ENCODE assay signal across 13 cellular contexts in the genomic region with DNA sequence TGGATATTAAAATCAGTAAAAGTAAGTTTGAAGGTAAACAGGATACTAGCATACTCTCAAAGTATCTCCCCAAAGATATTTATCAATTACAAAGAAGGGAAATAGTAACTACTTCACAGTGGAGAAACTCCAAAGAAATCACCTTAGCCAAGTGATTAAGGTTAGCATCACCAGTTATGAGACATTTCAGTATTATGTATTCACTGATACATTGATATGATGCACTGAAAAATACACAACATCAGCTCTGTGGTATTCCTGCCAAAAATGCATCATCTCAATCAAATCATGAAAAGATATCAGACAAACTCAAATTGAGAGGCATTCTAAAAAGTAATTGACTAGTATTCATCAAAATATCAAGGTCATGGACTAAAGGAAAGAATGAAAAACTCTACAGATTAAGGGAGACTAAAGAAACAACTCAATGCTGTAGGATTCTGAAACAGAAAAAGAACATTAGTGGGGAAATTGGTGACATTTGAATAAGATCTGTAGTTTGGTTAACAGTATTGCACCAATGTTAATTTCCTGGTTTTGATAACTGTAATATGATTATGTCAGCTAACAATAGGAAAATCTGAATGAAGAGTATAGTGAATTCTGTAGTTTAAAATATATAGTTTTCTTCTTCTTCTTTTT.
"Had no signal": no experiment of that assay in that cellular context is flagged by ENCODE, and none has a peak within 500 bp of the region (broad histone marks: within the 10 kb centered on the region; RNA-seq: fewer than 3 reads in every experiment).

No MANE protein-coding gene starts in this region.

- H3K9me3 Mint-ChIP-seq: natural killer cell treated with Interleukin-12 subunit alpha and Interleukin-12 subunit beta and Interleukin-15 and Interleukin-18, amount 100 ng/mL, for 72 hours had no signal

- H3K36me3 Mint-ChIP-seq: natural killer cell treated with Interleukin-12 subunit alpha and Interleukin-12 subunit beta and Interleukin-15 and Interleukin-18, amount 100 ng/mL, for 72 hours; stimulated activated naive B cell treated with anti-CD40 and anti-IgM and Interleukin-4, amounts not matched to agents 10 μg/mL and 1 μg/mL and 100 μg/mL, for 72 hours had no signal

- ATAC-seq: gastroesophageal sphincter; mucosa of descending colon; stimulated activated naive B cell treated with anti-CD40 and anti-IgM and Interleukin-4, amounts not matched to agents 10 μg/mL and 1 μg/mL and 100 μg/mL, for 72 hours had no signal

- H3K27ac Mint-ChIP-seq: natural killer cell treated with Interleukin-12 subunit alpha and Interleukin-12 subunit beta and Interleukin-15 and Interleukin-18, amount 100 ng/mL, for 72 hours; stimulated activated naive B cell treated with anti-CD40 and anti-IgM and Interleukin-4, amounts not matched to agents 10 μg/mL and 1 μg/mL and 100 μg/mL, for 72 hours had no signal

- DNase-seq: activated effector memory CD4-positive, alpha-beta T cell treated with anti-CD3 and anti-CD28 coated beads, Interleukin-2, amount 50 U/mL, for 16 hours; amygdala; central memory CD4-positive, alpha-beta T cell; left ventricle myocardium inferior; mucosa of descending colon; stimulated activated CD4-positive, alpha-beta T cell treated with anti-CD3 and anti-CD28 coated beads, Interleukin-1b, Interleukin-23, amount 100 ng/mL, for 48 hours; stimulated activated CD4-positive, alpha-beta T cell treated with anti-CD3 and anti-CD28 coated beads, Interleukin-4, amount 100 ng/mL, for 4 hours; stimulated activated naive B cell treated with anti-CD40 and anti-IgM and Interleukin-4, amounts not matched to agents 10 μg/mL and 1 μg/mL and 100 μg/mL, for 72 hours; T-helper 2 cell; testis; transverse colon had no signal

- H3K4me3 Mint-ChIP-seq: natural killer cell treated with Interleukin-12 subunit alpha and Interleukin-12 subunit beta and Interleukin-15 and Interleukin-18, amount 100 ng/mL, for 72 hours; stimulated activated naive B cell treated with anti-CD40 and anti-IgM and Interleukin-4, amounts not matched to agents 10 μg/mL and 1 μg/mL and 100 μg/mL, for 72 hours had no signal

- H3K4me1 Mint-ChIP-seq: stimulated activated naive B cell treated with anti-CD40 and anti-IgM and Interleukin-4, amounts not matched to agents 10 μg/mL and 1 μg/mL and 100 μg/mL, for 72 hours had no signal
